ENCODE assay signal across 13 cellular contexts in the genomic region with DNA sequence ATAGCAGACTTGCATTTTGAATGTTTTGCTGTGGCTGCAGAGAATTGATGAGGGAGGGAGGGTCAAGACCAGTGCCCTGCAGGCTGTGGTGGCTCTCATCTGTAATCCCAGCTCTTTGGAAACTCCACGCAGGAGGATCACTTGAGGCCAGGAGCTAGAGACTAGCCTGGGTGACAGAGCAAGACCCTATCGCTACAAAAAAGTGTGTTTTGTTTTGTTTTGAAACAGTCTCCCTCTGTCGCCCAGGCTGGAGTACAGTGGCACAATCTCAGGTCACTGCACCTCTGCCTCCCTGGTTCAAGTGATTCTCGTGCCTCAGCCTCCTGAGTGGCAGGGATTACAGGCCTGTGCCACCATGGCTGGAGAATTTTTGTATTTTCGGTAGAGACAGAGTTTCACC.
"Had no signal": no experiment of that assay in that cellular context is flagged by ENCODE, and none has a peak within 500 bp of the region (broad histone marks: within the 10 kb centered on the region; RNA-seq: fewer than 3 reads in every experiment).

No MANE protein-coding gene starts in this region.

- FAIRE-seq: small intestine, TTC549 had no signal

- H3K4me3 ChIP-seq: dorsolateral prefrontal cortex, tibial artery had no signal

- H3K9me3 ChIP-seq: tibial artery had no signal

- DNase-seq: activated CD4-positive, alpha-beta T cell treated with anti-CD3 and anti-CD28 coated beads, Interleukin-2, amount 50 U/mL, for 4 hours; activated gamma-delta T cell treated with Interleukin-2 at 50 U/mL for 16 hours; activated naive CD8-positive, alpha-beta T cell treated with anti-CD3 and anti-CD28 coated beads for 36 hours; activated T-cell treated with anti-CD3 and anti-CD28 coated beads, Interleukin-2, amount 50 U/mL, for 4 hours; cerebellar nuclear complex; hypothalamus; posterior cingulate gyrus; small intestine; T-helper 2 cell; tibial artery had no signal

- H3K36me3 ChIP-seq: tibial artery had no signal

- ATAC-seq: activated T-cell treated with anti-CD3 and anti-CD28 coated beads, Interleukin-2, amount 50 U/mL, for 4 hours; stimulated activated effector memory CD8-positive, alpha-beta T cell treated with anti-CD3 and anti-CD28 coated beads, Interleukin-12 subunit alpha, Interleukin-12 subunit beta, amount 100 ng/mL, for 72 hours had no signal

- H3K27me3 ChIP-seq: dorsolateral prefrontal cortex, tibial artery had no signal
